ENCODE assay signal across 14 cellular contexts in genomic region chr20:33910056-33910455, GRCh38.
DNase-seq lines count a peak whose midpoint lies in the region; ATAC-seq and TF ChIP-seq lines count a peak whose summit lies in the region.
"Had no signal": no experiment of that assay in that cellular context is flagged by ENCODE, and none has a peak within 500 bp of the region (broad histone marks: within the 10 kb centered on the region; RNA-seq: fewer than 3 reads in every experiment).

No MANE protein-coding gene starts in this region.

- POLR2A ChIA-PET in SK-N-SH (lab: Yijun Ruan, JAX): no interaction called here

- intact Hi-C loops in left ventricle myocardium inferior (cut with micrococcal nuclease) (no loop called here), Right ventricle myocardium inferior (cut with DNase I) (no loop called here), upper lobe of right lung (cut with DNase I) (no loop called here)

- no peak for TF ChIP-seq EP300 in SK-N-SH (IDR thresholded peaks at IDR 0.05; ENCODE audit: borderline replicate concordance in 1 of 2, low read depth in 1 of 2, low read length in 1 of 2)

- no peaks in the 10 kb centered on the region for H3K27me3 ChIP-seq in left ventricle myocardium inferior (ENCODE audit: low read depth)
- H3K27me3 ChIP-seq in brain microvascular endothelial cell (replicated peaks): no peaks in the 10 kb centered on the region
- H3K27me3 ChIP-seq in lung (ENCODE audit: control insufficient read depth, insufficient read depth): no peaks in the 10 kb centered on the region
- H3K27me3 ChIP-seq in upper lobe of right lung: no peaks in the 10 kb centered on the region
- H3K27me3 ChIP-seq in SK-N-SH (ENCODE audit: insufficient read depth): no peaks in the 10 kb centered on the region

- in situ Hi-C loops in brain microvascular endothelial cell (cut with HindIII; ENCODE audit: low pct_ligation_motif_present, low sequenced_read_pairs): no loop called here

- H3K79me2 ChIP-seq in SK-N-SH (ENCODE audit: insufficient read depth): no peaks in the 10 kb centered on the region

- H2AFZ ChIP-seq in SK-N-SH (ENCODE audit: low read depth): no peak overlapping the region

- H3K9me2 ChIP-seq in SK-N-SH: no peaks in the 10 kb centered on the region

- no peaks in the 10 kb centered on the region for H3F3A ChIP-seq in SK-N-SH (replicated peaks; ENCODE audit: insufficient read depth)

- ATAC-seq in Right ventricle myocardium inferior (no peak), lung (ENCODE audit: insufficient read depth, low FRiP score) (peak; percentile 53), upper lobe of right lung (peak; percentile 68)
- ATAC-seq: naive thymus-derived CD4-positive, alpha-beta T cell had no signal

- no peak overlapping the region for H3K4me3 ChIP-seq in left ventricle myocardium inferior
- no peak overlapping the region for H3K4me3 ChIP-seq in brain microvascular endothelial cell (ENCODE audit: low read depth, low read length)
- no peak overlapping the region for H3K4me3 ChIP-seq in lung
- H3K4me3 ChIP-seq in upper lobe of right lung: no peak overlapping the region
- no peak overlapping the region for H3K4me3 ChIP-seq in SK-N-SH (ENCODE audit: low read depth in 2 of 2, low read length in 1 of 2)

- TF ChIP-seq CTCF in left ventricle myocardium inferior (IDR thresholded peaks at IDR 0.05; ENCODE audit: borderline replicate concordance) (no peak), brain microvascular endothelial cell (IDR thresholded peaks at IDR 0.05; ENCODE audit: low read depth, low read length, missing control alignments) (no peak), lung (IDR thresholded peaks at IDR 0.05; ENCODE audit: control extremely low read depth, extremely low read depth) (no peak), upper lobe of right lung (IDR thresholded peaks at IDR 0.05) (no peak), SK-N-SH (IDR thresholded peaks at IDR 0.05) (no peak), GM20000 (IDR thresholded peaks at IDR 0.05; ENCODE audit: extremely low read depth, missing control alignments) (no peak)

- no peak for TF ChIP-seq RAD21 in SK-N-SH (IDR thresholded peaks at IDR 0.05; ENCODE audit: low read length)

- H3K9me3 ChIP-seq in left ventricle myocardium inferior (replicated peaks) (no peaks in the 10 kb centered on the region), lung (ENCODE audit: control insufficient read depth in 2 of 2, insufficient read depth in 1 of 2, low read length in 1 of 2) (no peaks in the 10 kb centered on the region), upper lobe of right lung (no peaks in the 10 kb centered on the region), SK-N-SH (no peaks in the 10 kb centered on the region)

- H3K27ac ChIP-seq in left ventricle myocardium inferior (replicated peaks) (peak overlapping the region; percentile 9), brain microvascular endothelial cell (peak overlapping the region; percentile 83), lung (ENCODE audit: low read depth in 1 of 2, low read length in 1 of 2) (no peak overlapping the region), upper lobe of right lung (peak overlapping the region; percentile 55), SK-N-SH (ENCODE audit: low read depth in 2 of 2, low read length in 1 of 2) (no peak overlapping the region)

- no peak overlapping the region for H3K9ac ChIP-seq in SK-N-SH

- H3K4me1 ChIP-seq in left ventricle myocardium inferior (peaks cover 14% of the 10 kb centered on the region), lung (ENCODE audit: control insufficient read depth in 2 of 2, insufficient read depth in 2 of 2, low read length in 2 of 2) (peaks cover 0 to 5% of the 10 kb centered on the region in 2 donors), upper lobe of right lung (peaks cover 22% of the 10 kb centered on the region), SK-N-SH (ENCODE audit: control insufficient read depth in 1 of 2, insufficient read depth in 2 of 2, low read depth in 1 of 2, low read length in 1 of 2) (peaks cover 7 to 11% of the 10 kb centered on the region in 2 experiments; a peak in 2 of 4 replicates)

- H4K20me1 ChIP-seq in SK-N-SH (ENCODE audit: insufficient read depth): no peaks in the 10 kb centered on the region

- H3K36me3 ChIP-seq in left ventricle myocardium inferior: no peaks in the 10 kb centered on the region
- H3K36me3 ChIP-seq in brain microvascular endothelial cell (replicated peaks): no peaks in the 10 kb centered on the region
- no peaks in the 10 kb centered on the region for H3K36me3 ChIP-seq in lung (ENCODE audit: control insufficient read depth in 2 of 2, insufficient read depth in 2 of 2, low read length in 2 of 2)
- no peaks in the 10 kb centered on the region for H3K36me3 ChIP-seq in upper lobe of right lung
- no peaks in the 10 kb centered on the region for H3K36me3 ChIP-seq in SK-N-SH (replicated peaks in 1 of 2; ENCODE audit: control insufficient read depth in 1 of 2, insufficient read depth in 2 of 2, low read length in 1 of 2)

- DNase-seq in left ventricle myocardium inferior: no peak
- no peak for DNase-seq in Right ventricle myocardium inferior (ENCODE audit: missing footprints)
- no peak for DNase-seq in brain microvascular endothelial cell
- no peak for DNase-seq in lung (ENCODE audit: low spot score)
- no peak for DNase-seq in upper lobe of right lung
- DNase-seq in SK-N-SH: no peak
- DNase-seq in stimulated activated CD4-positive, alpha-beta T cell treated with anti-CD3 and anti-CD28 coated beads, Interleukin-4, amount 100 ng/mL, for 4 hours: no peak
- no peak for DNase-seq in GM20000 (ENCODE audit: low spot score)
- DNase-seq: activated gamma-delta T cell; DMS 273 treated with DMSO at 0.1 percent for 48 hours; endodermal cell; naive thymus-derived CD4-positive, alpha-beta T cell; NCI-H2171 treated with DMSO at 0.1 percent for 48 hours; NK-92 treated with Interleukin-12 subunit alpha and Interleukin-12 subunit beta, amount 100 ng/mL, for 24 hours had no signal

- no peak overlapping the region for H3K4me2 ChIP-seq in SK-N-SH

- CTCF ChIA-PET in SK-N-SH (lab: Yijun Ruan, JAX): no interaction called here

- WGBS in lung, 2 donors: 38 to 45% methylated on average over 2 of the region's 2 CpGs
- 84% methylated on average over 2 of the region's 2 CpGs for WGBS in SK-N-SH (ENCODE audit: low lambda C conversion rate)

TF ChIP-seq in SK-N-SH, 30 proteins besides CTCF, POLR2A, EP300 and RAD21:
- TF ChIP-seq RCOR1 (IDR thresholded peaks at IDR 0.05; ENCODE audit: low read length) (no peak), NFIC (IDR thresholded peaks at IDR 0.05; ENCODE audit: borderline replicate concordance) (no peak)

Comparison
In these comparisons a context has a peak if more than half of its experiments do, and no peak if none do; other contexts are left out.
1. H3K27ac ChIP-seq: peak in left ventricle myocardium inferior (single experiment), brain microvascular endothelial cell (single experiment) and upper lobe of right lung (single experiment); none in lung (0 of 2) and SK-N-SH (0 of 2).